ENCODE assay signal across 10 cellular contexts in genomic region chr7:100676501-100677306, GRCh38. TPM values are rescaled to one million over a fixed set of nuclear protein-coding genes. Genes with fewer than 3 reads are reported as not detected.
A peak's percentile ranks its signal among the peaks of the same experiment; 100 is the strongest.
DNase-seq lines count a peak whose midpoint lies in the region; ATAC-seq and TF ChIP-seq lines count a peak whose summit lies in the region.
"Had no signal": no experiment of that assay in that cellular context is flagged by ENCODE, and none has a peak within 500 bp of the region (broad histone marks: within the 10 kb centered on the region; RNA-seq: fewer than 3 reads in every experiment).

No MANE protein-coding gene starts in this region.

- ATAC-seq in body of pancreas (no peak), left lobe of liver (peak; percentile 34), GM19397 (IDR thresholded peaks at IDR 0.05; ENCODE audit: unreplicated experiment) (no peak)
- ATAC-seq: A549 had no signal

- DNase-seq in T-helper 2 cell treated with Interferon-gamma antibody and Interleukin-4, amounts not matched to agents 5 μg/mL and 100 μg/mL, for 36 hours (ENCODE audit: low spot score): no peak
- DNase-seq in T-helper 2 cell (no peak), body of pancreas (peak in 1 of 4 donors; percentile 22), left lobe of liver (ENCODE audit: low spot score) (no peak), kidney glomerular epithelial cell (lab: John Stamatoyannopoulos, UW) (no peak)
- no peak for DNase-seq in stimulated activated CD4-positive, alpha-beta T cell treated with anti-CD3 and anti-CD28 coated beads, Interleukin-15, amount 100 ng/mL, for 24 hours

- H3K4me3 Mint-ChIP-seq in T-helper 2 cell treated with Interferon-gamma antibody and Interleukin-4, amounts not matched to agents 5 μg/mL and 100 μg/mL, for 36 hours: peak overlapping the region; percentile 82

- H3K36me3 Mint-ChIP-seq in T-helper 2 cell treated with Interferon-gamma antibody and Interleukin-4, amounts not matched to agents 5 μg/mL and 100 μg/mL, for 36 hours (ENCODE audit: low read depth): peaks cover 37% of the 10 kb centered on the region

- no peaks in the 10 kb centered on the region for H3K9me3 Mint-ChIP-seq in T-helper 2 cell treated with Interferon-gamma antibody and Interleukin-4, amounts not matched to agents 5 μg/mL and 100 μg/mL, for 36 hours

- H3K4me3 ChIP-seq in body of pancreas (no peak overlapping the region), thymus (ENCODE audit: low read length) (peak overlapping the region; percentile 100)

- peak overlapping the region; percentile 94 to 98 (median 96) for H3K27ac ChIP-seq in body of pancreas
- H3K27ac ChIP-seq in thymus (ENCODE audit: low read depth): peak overlapping the region; percentile 80
- H3K27ac ChIP-seq: A549 had no signal

- H3K9me3 ChIP-seq in body of pancreas: no peaks in the 10 kb centered on the region
- no peaks in the 10 kb centered on the region for H3K9me3 ChIP-seq in thymus (ENCODE audit: control insufficient read depth)
- H3K9me3 ChIP-seq: A549 had no signal

- no peak for TF ChIP-seq POLR2A in body of pancreas (IDR thresholded peaks at IDR 0.05)

- H3K27ac Mint-ChIP-seq in T-helper 2 cell treated with Interferon-gamma antibody and Interleukin-4, amounts not matched to agents 5 μg/mL and 100 μg/mL, for 36 hours: peak overlapping the region; percentile 81

- TF ChIP-seq CTCF in body of pancreas (IDR thresholded peaks at IDR 0.05): no peak

- peaks cover 13% of the 10 kb centered on the region for H3K4me1 Mint-ChIP-seq in T-helper 2 cell treated with Interferon-gamma antibody and Interleukin-4, amounts not matched to agents 5 μg/mL and 100 μg/mL, for 36 hours (ENCODE audit: low read depth)

- WGBS in body of pancreas, 2 donors: 69 to 80% methylated on average over 7 to 23 of the region's 23 CpGs
- 96% methylated on average over 23 of the region's 23 CpGs for WGBS in thymus

- peaks cover 11 to 23% of the 10 kb centered on the region in 2 donors for H3K36me3 ChIP-seq in body of pancreas (replicated peaks in 1 of 2; ENCODE audit: insufficient read depth in 1 of 2, low read depth in 2 of 2)
- H3K36me3 ChIP-seq in thymus (ENCODE audit: control insufficient read depth, insufficient read depth): peaks cover 52% of the 10 kb centered on the region

- H3K27me3 ChIP-seq in body of pancreas (no peaks in the 10 kb centered on the region), thymus (ENCODE audit: control insufficient read depth, insufficient read depth) (no peaks in the 10 kb centered on the region)

- H3K4me1 ChIP-seq in body of pancreas (peaks cover 14% of the 10 kb centered on the region), thymus (ENCODE audit: control insufficient read depth, insufficient read depth, low read length) (peaks cover 4% of the 10 kb centered on the region)

- intact Hi-C loops in body of pancreas (cut with DNase I): no loop called here

- H3K27me3 Mint-ChIP-seq in T-helper 2 cell treated with Interferon-gamma antibody and Interleukin-4, amounts not matched to agents 5 μg/mL and 100 μg/mL, for 36 hours (ENCODE audit: low read depth): peaks cover 2% of the 10 kb centered on the region

RNA-seq across cellular contexts. Expression of gene GNB2, which starts 3.2 kb away (rescaled TPM):
- total RNA-seq in body of pancreas (100 to 1,000 TPM; 106 to 123 TPM), left lobe of liver (80.9 TPM)
- 130 TPM for polyA plus RNA-seq in thymus

RNA-seq across cellular contexts. Expression of gene GIGYF1, which starts 17.3 kb away (rescaled TPM):
- total RNA-seq in body of pancreas (10 to 100 TPM; 25.2 to 49.4 TPM), left lobe of liver (21.6 TPM)
- 60.1 TPM for polyA plus RNA-seq in thymus

RNA-seq across cellular contexts. Expression of gene ACTL6B, which starts 20.5 kb away (rescaled TPM):
- total RNA-seq in body of pancreas: under 1 TPM in 1 of 2 donors, not detected in 1; 0.52 TPM
- total RNA-seq in left lobe of liver: not detected
- 0.18 TPM for polyA plus RNA-seq in thymus
- total RNA-seq: renal cortical epithelial cell had no signal
- polyA plus RNA-seq: A549 had no signal

RNA-seq across cellular contexts. Expression of gene POP7, which starts 29.2 kb away (rescaled TPM):
- total RNA-seq in body of pancreas (10 to 100 TPM; 17.1 to 20.8 TPM), left lobe of liver (28.5 TPM)
- 31.2 TPM for polyA plus RNA-seq in thymus

RNA-seq across cellular contexts. Expression of gene TFR2, which starts 35.4 kb away (rescaled TPM):
- total RNA-seq in body of pancreas: under 1 TPM in 1 of 2 donors, not detected in 1; 0.26 TPM
- total RNA-seq in left lobe of liver: 689 TPM
- polyA plus RNA-seq in thymus: 1.0 TPM
